24 cellular contexts compared by ENCODE assay signal in the genomic region with DNA sequence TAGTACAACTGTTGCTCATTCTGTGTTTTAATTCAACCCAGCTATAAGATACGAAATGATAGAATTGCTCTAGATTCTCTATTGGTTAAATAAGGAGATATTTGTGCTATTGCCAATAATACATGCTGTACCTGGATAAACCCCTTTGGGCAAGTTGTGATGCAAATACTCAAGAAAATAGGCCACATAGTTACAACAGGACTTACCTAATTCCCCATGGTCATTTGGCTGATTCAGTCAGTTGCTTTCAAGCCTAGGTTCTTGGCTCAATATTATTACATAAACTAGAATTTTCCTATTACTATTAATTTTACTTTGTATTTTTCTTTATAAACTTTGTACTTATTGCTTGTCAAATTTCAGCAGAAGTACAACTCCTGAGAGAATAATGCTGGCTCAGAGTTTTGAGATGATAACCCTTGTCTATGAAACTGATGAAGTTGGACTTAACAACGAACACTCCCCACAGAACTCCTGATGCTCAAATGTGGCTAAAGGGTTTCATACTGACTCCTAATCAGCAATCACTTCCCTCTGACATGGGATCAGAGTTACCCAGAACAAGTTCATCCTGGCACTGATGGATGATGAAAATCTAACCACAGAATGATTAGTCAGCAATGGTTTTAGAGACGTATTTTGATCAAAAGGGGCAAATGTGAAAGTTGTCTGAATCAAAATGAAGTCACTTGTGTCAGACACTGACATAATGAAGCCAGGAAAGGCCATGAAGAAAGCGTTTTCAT.
DNase-seq lines count a peak whose midpoint lies in the region; ATAC-seq and TF ChIP-seq lines count a peak whose summit lies in the region.
"Had no signal": no experiment of that assay in that cellular context is flagged by ENCODE, and none has a peak within 500 bp of the region (broad histone marks: within the 10 kb centered on the region; RNA-seq: fewer than 3 reads in every experiment).

No MANE protein-coding gene starts in this region.

- H3K4me1 Mint-ChIP-seq in osteocyte (ENCODE audit: unreplicated experiment): peaks cover 36% of the 10 kb centered on the region
- H3K4me1 Mint-ChIP-seq in activated CD8-positive, alpha-beta T cell treated with anti-CD3 and anti-CD28 coated beads, Interleukin-2, amount 10 ng/mL, durations not matched to agents 7 days and 5 days (ENCODE audit: low read depth): no peaks in the 10 kb centered on the region

- H3K4me2 ChIP-seq in BLaER1 treated with 17β-estradiol and CSF1 and Interleukin-3, amounts not matched to agents 10 nM and 100 nM: peak overlapping the region in 6 of 11 experiments; percentile 26 to 71 (median 50); a peak in 12 of 22 replicates
- H3K4me2 ChIP-seq in Karpas-422 (ENCODE audit: low read depth, low read length, poor library complexity, severe bottlenecking) (no peak overlapping the region), mammary epithelial cell (ENCODE audit: insufficient read depth, low read depth, low read length) (no peak overlapping the region), osteoblast (ENCODE audit: insufficient read depth, low read length) (no peak overlapping the region)
- H3K4me2 ChIP-seq: BLaER1 had no signal

- H3K4me1 ChIP-seq in BLaER1 treated with 17β-estradiol and CSF1 and Interleukin-3, amounts not matched to agents 10 nM and 100 nM: peaks cover 0 to 22% (median 15%) of the 10 kb centered on the region in 10 experiments; a peak in 13 of 20 replicates
- peaks cover 32% of the 10 kb centered on the region for H3K4me1 ChIP-seq in Karpas-422 (ENCODE audit: low read length)
- H3K4me1 ChIP-seq in mammary epithelial cell (ENCODE audit: insufficient read depth, low read length): no peaks in the 10 kb centered on the region
- no peaks in the 10 kb centered on the region for H3K4me1 ChIP-seq in osteoblast (ENCODE audit: insufficient read depth, low read length)
- H3K4me1 ChIP-seq: BLaER1, sigmoid colon, transverse colon had no signal

- peak overlapping the region in 4 of 11 experiments; percentile 4 to 47 (median 23); a peak in 4 of 22 replicates for H3K27ac ChIP-seq in BLaER1 treated with 17β-estradiol and CSF1 and Interleukin-3, amounts not matched to agents 10 nM and 100 nM
- H3K27ac ChIP-seq in Karpas-422 (ENCODE audit: low read length) (no peak overlapping the region), mammary epithelial cell (ENCODE audit: insufficient read depth, low read depth, low read length) (no peak overlapping the region), osteoblast (ENCODE audit: low read depth, low read length) (no peak overlapping the region)
- H3K27ac ChIP-seq: BLaER1, RWPE1, sigmoid colon, transverse colon had no signal

- in situ Hi-C loops in mammary epithelial cell (cut with MboI; ENCODE audit: low sequenced_read_pairs in 2 of 2): no loop called here

- H2AFZ ChIP-seq in Karpas-422 (ENCODE audit: low read length): peak overlapping the region; percentile 5; the same call in 1 of the 2 replicates
- no peak overlapping the region for H2AFZ ChIP-seq in mammary epithelial cell (ENCODE audit: low read depth, low read length)
- no peak overlapping the region for H2AFZ ChIP-seq in osteoblast (ENCODE audit: low read length)

- 0 out of 22 replicates have a peak overlapping the region, but pooled peaks of 1 of the 11 experiments have one; percentile 2 for H3K9ac ChIP-seq in BLaER1 treated with 17β-estradiol and CSF1 and Interleukin-3, amounts not matched to agents 10 nM and 100 nM
- H3K9ac ChIP-seq in Karpas-422 (ENCODE audit: low read length) (no peak overlapping the region), mammary epithelial cell (ENCODE audit: insufficient read depth, low read length) (no peak overlapping the region)
- H3K9ac ChIP-seq: BLaER1 had no signal

- H3K36me3 ChIP-seq in BLaER1 treated with 17β-estradiol and CSF1 and Interleukin-3, amounts not matched to agents 10 nM and 100 nM: no peaks in the 10 kb centered on the region
- H3K36me3 ChIP-seq in Karpas-422 (ENCODE audit: insufficient read depth, low read length) (no peaks in the 10 kb centered on the region), mammary epithelial cell (ENCODE audit: insufficient read depth, low read length) (no peaks in the 10 kb centered on the region), osteoblast (ENCODE audit: insufficient read depth, low read length) (peaks cover 3% of the 10 kb centered on the region)
- H3K36me3 ChIP-seq: BLaER1, sigmoid colon, transverse colon had no signal

- POLR2A ChIA-PET in activated CD8-positive, alpha-beta T cell treated with anti-CD3 and anti-CD28 coated beads, Interleukin-2, amount 10 ng/mL, durations not matched to agents 7 days and 5 days (lab: Charles Lee): no interaction called here

- H3K9me3 ChIP-seq in BLaER1 treated with 17β-estradiol and CSF1 and Interleukin-3, amounts not matched to agents 10 nM and 100 nM (replicated peaks in 1 of 11): no peaks in the 10 kb centered on the region; a peak in 1 of 22 replicates
- H3K9me3 ChIP-seq in Karpas-422 (ENCODE audit: low read length) (no peaks in the 10 kb centered on the region), mammary epithelial cell (replicated peaks; ENCODE audit: insufficient read depth, low read length) (no peaks in the 10 kb centered on the region), osteoblast (ENCODE audit: low read depth, low read length) (no peaks in the 10 kb centered on the region)
- H3K9me3 ChIP-seq: BLaER1, sigmoid colon, transverse colon had no signal

- CTCF ChIA-PET in mammary epithelial cell (lab: Charles Lee; ENCODE audit: low non-redundant PET): no interaction called here
- CTCF ChIA-PET in activated CD8-positive, alpha-beta T cell treated with anti-CD3 and anti-CD28 coated beads, Interleukin-2, amount 10 ng/mL, durations not matched to agents 7 days and 5 days (lab: Charles Lee): no interaction called here

- dilution Hi-C loops in mammary epithelial cell (cut with HindIII; ENCODE audit: low sequenced_read_pairs): no loop called here

- TF ChIP-seq CTCF in mammary epithelial cell (conservative IDR thresholded peaks at IDR 0.05 in 1 of 2, IDR thresholded peaks at IDR 0.05 in 1 of 2; ENCODE audit: extremely low read depth in 1 of 2, insufficient read depth in 1 of 2, low read depth in 1 of 2, low read length in 2 of 2) (no peak), osteoblast (IDR thresholded peaks at IDR 0.05; ENCODE audit: extremely low read depth, low read depth, low read length) (no peak), osteocyte (IDR thresholded peaks at IDR 0.05) (no peak)

- H3K27me3 ChIP-seq in BLaER1 treated with 17β-estradiol and CSF1 and Interleukin-3, amounts not matched to agents 10 nM and 100 nM: no peaks in the 10 kb centered on the region
- H3K27me3 ChIP-seq in Karpas-422 (ENCODE audit: low read length) (no peaks in the 10 kb centered on the region), mammary epithelial cell (ENCODE audit: insufficient read depth, low read length) (no peaks in the 10 kb centered on the region), osteoblast (ENCODE audit: insufficient read depth, low read length) (no peaks in the 10 kb centered on the region)
- H3K27me3 ChIP-seq: BLaER1, sigmoid colon, transverse colon had no signal

- intact Hi-C loops in mammary epithelial cell (cut with micrococcal nuclease): no loop called here

- no TSS peak for BruUV-seq in mammary epithelial cell (replicated peaks; lab: Mats Ljungman, UMichigan)

- no peaks in the 10 kb centered on the region for H3K9me2 ChIP-seq in Karpas-422 (replicated peaks; ENCODE audit: insufficient read depth, low read length)

- no peak overlapping the region for H3K4me3 ChIP-seq in BLaER1 treated with 17β-estradiol and CSF1 and Interleukin-3, amounts not matched to agents 10 nM and 100 nM
- no peak overlapping the region for H3K4me3 ChIP-seq in Karpas-422 (ENCODE audit: low read length)
- no peak overlapping the region for H3K4me3 ChIP-seq in mammary epithelial cell (replicated peaks in 1 of 3; ENCODE audit: insufficient read depth in 1 of 3, low read depth in 2 of 3, low read length in 3 of 3)
- H3K4me3 ChIP-seq in osteoblast (ENCODE audit: insufficient read depth, low read length): no peak overlapping the region
- H3K4me3 ChIP-seq: BLaER1, sigmoid colon, transverse colon had no signal

- no peak overlapping the region for H3K27ac Mint-ChIP-seq in osteocyte (ENCODE audit: unreplicated experiment)
- H3K27ac Mint-ChIP-seq in activated CD8-positive, alpha-beta T cell treated with anti-CD3 and anti-CD28 coated beads, Interleukin-2, amount 10 ng/mL, durations not matched to agents 7 days and 5 days: no peak overlapping the region
- H3K27ac Mint-ChIP-seq: activated naive CD4-positive, alpha-beta T cell treated with anti-CD3 and anti-CD28 coated beads for 36 hours; activated T-helper 1 cell treated with anti-CD3 and anti-CD28 coated beads, Interleukin-12 subunit alpha, Interleukin-12 subunit beta, Interleukin-2, Interleukin-4 antibody, amounts not matched to agents 30 ng/mL and 10 ng/mL and 1 ng/mL, durations not matched to agents 14 hours and 24 hours and 36 hours; progenitor cell of endocrine pancreas; T-helper 1 cell treated with Interleukin-12 subunit alpha and Interleukin-12 subunit beta and Interleukin-4 antibody, amounts not matched to agents 30 μg/mL and 1 μg/mL, for 36 hours had no signal

- peaks cover 8% of the 10 kb centered on the region for H3K9me3 Mint-ChIP-seq in osteocyte (ENCODE audit: unreplicated experiment)
- no peaks in the 10 kb centered on the region for H3K9me3 Mint-ChIP-seq in activated CD8-positive, alpha-beta T cell treated with anti-CD3 and anti-CD28 coated beads, Interleukin-2, amount 10 ng/mL, durations not matched to agents 7 days and 5 days (ENCODE audit: insufficient read depth)
- H3K9me3 Mint-ChIP-seq: activated naive CD4-positive, alpha-beta T cell treated with anti-CD3 and anti-CD28 coated beads for 36 hours; activated T-helper 1 cell treated with anti-CD3 and anti-CD28 coated beads, Interleukin-12 subunit alpha, Interleukin-12 subunit beta, Interleukin-2, Interleukin-4 antibody, amounts not matched to agents 30 ng/mL and 10 ng/mL and 1 ng/mL, durations not matched to agents 14 hours and 24 hours and 36 hours; T-helper 1 cell treated with Interleukin-12 subunit alpha and Interleukin-12 subunit beta and Interleukin-4 antibody, amounts not matched to agents 30 μg/mL and 1 μg/mL, for 36 hours had no signal

- 62% methylated on average over 4 of the region's 4 CpGs for WGBS in mammary epithelial cell (ENCODE audit: low coverage, missing lambda C conversion rate)

- H3K4me3 Mint-ChIP-seq in osteocyte (ENCODE audit: unreplicated experiment): no peak overlapping the region
- no peak overlapping the region for H3K4me3 Mint-ChIP-seq in activated CD8-positive, alpha-beta T cell treated with anti-CD3 and anti-CD28 coated beads, Interleukin-2, amount 10 ng/mL, durations not matched to agents 7 days and 5 days
- H3K4me3 Mint-ChIP-seq: activated naive CD4-positive, alpha-beta T cell treated with anti-CD3 and anti-CD28 coated beads for 36 hours; activated T-helper 1 cell treated with anti-CD3 and anti-CD28 coated beads, Interleukin-12 subunit alpha, Interleukin-12 subunit beta, Interleukin-2, Interleukin-4 antibody, amounts not matched to agents 30 ng/mL and 10 ng/mL and 1 ng/mL, durations not matched to agents 14 hours and 24 hours and 36 hours; T-helper 1 cell treated with Interleukin-12 subunit alpha and Interleukin-12 subunit beta and Interleukin-4 antibody, amounts not matched to agents 30 μg/mL and 1 μg/mL, for 36 hours had no signal

- peak; percentile 12 for DNase-seq in Karpas-422
- peak; percentile 48 for DNase-seq in mammary epithelial cell
- DNase-seq in osteoblast (ENCODE audit: insufficient read length, low spot score, missing footprints): peak; percentile 3
- no peak for DNase-seq in osteocyte (ENCODE audit: extremely low spot score, unreplicated experiment)
- no peak for DNase-seq in hepatic stellate cell (ENCODE audit: low spot score)
- no peak for DNase-seq in activated CD8-positive, alpha-beta T cell treated with anti-CD3 and anti-CD28 coated beads, Interleukin-2, amount 10 ng/mL, durations not matched to agents 7 days and 5 days
- DNase-seq: activated CD4-positive, alpha-beta T cell treated with anti-CD3 and anti-CD28 coated beads, Interleukin-2, amount 50 U/mL, for 4 hours; activated CD4-positive, CD25-positive, alpha-beta regulatory T cell; activated naive CD4-positive, alpha-beta T cell treated with anti-CD3 and anti-CD28 coated beads for 36 hours; glutamatergic neuron; HCEC 1CT; islet precursor cell; NCI-H146; NCI-H446; sigmoid colon; stimulated activated CD4-positive, alpha-beta T cell treated with anti-CD3 and anti-CD28 coated beads, Interleukin-4, amount 100 ng/mL, for 24 hours; transverse colon had no signal

- H3K79me2 ChIP-seq in Karpas-422 (ENCODE audit: low read length) (no peaks in the 10 kb centered on the region), mammary epithelial cell (ENCODE audit: insufficient read depth, low read length) (no peaks in the 10 kb centered on the region), osteoblast (ENCODE audit: insufficient read depth, low read length) (peaks cover 36% of the 10 kb centered on the region)

- ATAC-seq in activated CD8-positive, alpha-beta T cell treated with anti-CD3 and anti-CD28 coated beads, Interleukin-2, amount 10 ng/mL, durations not matched to agents 7 days and 5 days: no peak
- ATAC-seq: HepG2 had no signal

- H4K20me1 ChIP-seq in BLaER1 treated with 17β-estradiol and CSF1 and Interleukin-3, amounts not matched to agents 10 nM and 100 nM: no peaks in the 10 kb centered on the region
- H4K20me1 ChIP-seq in Karpas-422 (ENCODE audit: insufficient read depth, low read depth, low read length) (no peaks in the 10 kb centered on the region), mammary epithelial cell (ENCODE audit: insufficient read depth, low read length) (no peaks in the 10 kb centered on the region), osteoblast (ENCODE audit: insufficient read depth, low read length) (peaks cover 11% of the 10 kb centered on the region)
- H4K20me1 ChIP-seq: BLaER1 had no signal

- H3K36me3 Mint-ChIP-seq in osteocyte (ENCODE audit: unreplicated experiment): peaks cover 44% of the 10 kb centered on the region
- no peaks in the 10 kb centered on the region for H3K36me3 Mint-ChIP-seq in activated CD8-positive, alpha-beta T cell treated with anti-CD3 and anti-CD28 coated beads, Interleukin-2, amount 10 ng/mL, durations not matched to agents 7 days and 5 days (ENCODE audit: low read depth)

- no peaks in the 10 kb centered on the region for H3K27me3 Mint-ChIP-seq in osteocyte (ENCODE audit: unreplicated experiment)
- H3K27me3 Mint-ChIP-seq in activated CD8-positive, alpha-beta T cell treated with anti-CD3 and anti-CD28 coated beads, Interleukin-2, amount 10 ng/mL, durations not matched to agents 7 days and 5 days (ENCODE audit: low read depth): no peaks in the 10 kb centered on the region
- H3K27me3 Mint-ChIP-seq: progenitor cell of endocrine pancreas had no signal

Comparison
In these comparisons a context has a peak if more than half of its experiments do, and no peak if none do; other contexts are left out.
1. H3K4me2 ChIP-seq: peak in BLaER1 treated with 17β-estradiol and CSF1 and Interleukin-3, amounts not matched to agents 10 nM and 100 nM (6 of 11); none in Karpas-422 (single experiment), mammary epithelial cell (single experiment) and osteoblast (single experiment).
2. DNase-seq: peak in Karpas-422 (single experiment), mammary epithelial cell (single experiment) and osteoblast (single experiment); none in osteocyte (single experiment), hepatic stellate cell (single experiment) and activated CD8-positive, alpha-beta T cell treated with anti-CD3 and anti-CD28 coated beads, Interleukin-2, amount 10 ng/mL, durations not matched to agents 7 days and 5 days (single experiment).